ENCODE assay signal across 1 cellular context in genomic region chr3:115052906-115053305, GRCh38.
TF ChIP-seq lines count a peak whose summit lies in the region.

No MANE protein-coding gene starts in this region.

TF ChIP-seq in GM23338, 12 proteins besides CTCF, POLR2A, EP300 and RAD21 (continued from another document):
- TF ChIP-seq ZNF462 (CRISPR knock-in tag; IDR thresholded peaks at IDR 0.05) (no peak), NANOG (IDR thresholded peaks at IDR 0.05; ENCODE audit: borderline replicate concordance) (no peak), EZH2 (IDR thresholded peaks at IDR 0.05; ENCODE audit: low read depth, unreplicated experiment) (no peak), REST (IDR thresholded peaks at IDR 0.05; ENCODE audit: unreplicated experiment) (no peak)
